In the genomic region with DNA sequence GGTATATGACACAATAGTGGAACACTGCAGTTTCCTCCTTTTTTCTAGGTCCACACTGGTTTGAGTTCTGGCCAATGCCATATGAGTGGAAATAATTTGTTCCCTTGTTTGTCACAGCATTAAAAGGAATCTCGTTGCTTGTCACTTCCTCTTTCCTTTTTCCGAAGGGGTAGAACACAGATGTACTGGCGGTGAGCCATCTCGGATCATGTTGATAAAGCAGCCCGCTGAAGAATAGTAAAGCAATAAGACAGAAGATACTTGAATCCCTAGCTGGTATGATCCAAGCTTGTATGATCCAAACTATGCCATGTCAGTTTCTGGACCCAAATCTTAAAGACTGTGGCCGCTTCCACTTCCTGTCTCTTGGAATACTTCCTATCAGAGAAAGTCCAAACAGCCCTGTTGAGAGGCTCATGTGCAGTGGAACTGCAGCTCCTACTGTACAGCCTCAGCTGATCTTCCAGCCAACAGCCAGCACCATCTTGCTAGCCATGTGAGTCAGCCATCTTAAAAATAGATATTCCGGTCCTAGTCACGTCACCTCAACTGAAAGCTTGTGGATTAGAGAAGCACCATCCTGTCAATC, we compare ENCODE assay signal across 3 cellular contexts.
A peak's percentile ranks its signal among the peaks of the same experiment; 100 is the strongest.
TF ChIP-seq lines count a peak whose summit lies in the region.

No MANE protein-coding gene starts in this region.

TF ChIP-seq in GM23338, 12 proteins besides CTCF, POLR2A, EP300 and RAD21 (continues in another document):
- TF ChIP-seq CREB1 (CRISPR knock-in tag; IDR thresholded peaks at IDR 0.05; ENCODE audit: low read depth) (no peak), ZNF114 (CRISPR knock-in tag; IDR thresholded peaks at IDR 0.05) (no peak), STAT1 (IDR thresholded peaks at IDR 0.05; ENCODE audit: unreplicated experiment) (no peak), NANOG (IDR thresholded peaks at IDR 0.05; ENCODE audit: borderline replicate concordance) (no peak)
- TF ChIP-seq, protein P1, sequence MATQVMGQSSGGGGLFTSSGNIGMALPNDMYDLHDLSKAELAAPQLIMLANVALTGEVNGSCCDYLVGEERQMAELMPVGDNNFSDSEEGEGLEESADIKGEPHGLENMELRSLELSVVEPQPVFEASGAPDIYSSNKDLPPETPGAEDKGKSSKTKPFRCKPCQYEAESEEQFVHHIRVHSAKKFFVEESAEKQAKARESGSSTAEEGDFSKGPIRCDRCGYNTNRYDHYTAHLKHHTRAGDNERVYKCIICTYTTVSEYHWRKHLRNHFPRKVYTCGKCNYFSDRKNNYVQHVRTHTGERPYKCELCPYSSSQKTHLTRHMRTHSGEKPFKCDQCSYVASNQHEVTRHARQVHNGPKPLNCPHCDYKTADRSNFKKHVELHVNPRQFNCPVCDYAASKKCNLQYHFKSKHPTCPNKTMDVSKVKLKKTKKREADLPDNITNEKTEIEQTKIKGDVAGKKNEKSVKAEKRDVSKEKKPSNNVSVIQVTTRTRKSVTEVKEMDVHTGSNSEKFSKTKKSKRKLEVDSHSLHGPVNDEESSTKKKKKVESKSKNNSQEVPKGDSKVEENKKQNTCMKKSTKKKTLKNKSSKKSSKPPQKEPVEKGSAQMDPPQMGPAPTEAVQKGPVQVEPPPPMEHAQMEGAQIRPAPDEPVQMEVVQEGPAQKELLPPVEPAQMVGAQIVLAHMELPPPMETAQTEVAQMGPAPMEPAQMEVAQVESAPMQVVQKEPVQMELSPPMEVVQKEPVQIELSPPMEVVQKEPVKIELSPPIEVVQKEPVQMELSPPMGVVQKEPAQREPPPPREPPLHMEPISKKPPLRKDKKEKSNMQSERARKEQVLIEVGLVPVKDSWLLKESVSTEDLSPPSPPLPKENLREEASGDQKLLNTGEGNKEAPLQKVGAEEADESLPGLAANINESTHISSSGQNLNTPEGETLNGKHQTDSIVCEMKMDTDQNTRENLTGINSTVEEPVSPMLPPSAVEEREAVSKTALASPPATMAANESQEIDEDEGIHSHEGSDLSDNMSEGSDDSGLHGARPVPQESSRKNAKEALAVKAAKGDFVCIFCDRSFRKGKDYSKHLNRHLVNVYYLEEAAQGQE (IDR thresholded peaks at IDR 0.05; ENCODE audit: unreplicated experiment), result no peak

TF ChIP-seq in SK-N-SH, 30 proteins besides CTCF, POLR2A, EP300 and RAD21:
- TF ChIP-seq MEF2A (IDR thresholded peaks at IDR 0.05; ENCODE audit: borderline replicate concordance, low read depth), result no peak
- no peak for TF ChIP-seq ELF1 (IDR thresholded peaks at IDR 0.05)
- TF ChIP-seq, protein P1 (IDR thresholded peaks at IDR 0.05; ENCODE audit: low read depth, low read length), result no peak
- peak; percentile 61; the same call in 1 of the 2 replicates for TF ChIP-seq YY1 (IDR thresholded peaks at IDR 0.05; ENCODE audit: low read depth)
- TF ChIP-seq, protein P2, sequence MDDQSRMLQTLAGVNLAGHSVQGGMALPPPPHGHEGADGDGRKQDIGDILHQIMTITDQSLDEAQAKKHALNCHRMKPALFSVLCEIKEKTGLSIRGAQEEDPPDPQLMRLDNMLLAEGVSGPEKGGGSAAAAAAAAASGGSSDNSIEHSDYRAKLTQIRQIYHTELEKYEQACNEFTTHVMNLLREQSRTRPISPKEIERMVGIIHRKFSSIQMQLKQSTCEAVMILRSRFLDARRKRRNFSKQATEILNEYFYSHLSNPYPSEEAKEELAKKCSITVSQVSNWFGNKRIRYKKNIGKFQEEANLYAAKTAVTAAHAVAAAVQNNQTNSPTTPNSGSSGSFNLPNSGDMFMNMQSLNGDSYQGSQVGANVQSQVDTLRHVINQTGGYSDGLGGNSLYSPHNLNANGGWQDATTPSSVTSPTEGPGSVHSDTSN (IDR thresholded peaks at IDR 0.05), result peak; percentile 57
- TF ChIP-seq, protein P3, sequence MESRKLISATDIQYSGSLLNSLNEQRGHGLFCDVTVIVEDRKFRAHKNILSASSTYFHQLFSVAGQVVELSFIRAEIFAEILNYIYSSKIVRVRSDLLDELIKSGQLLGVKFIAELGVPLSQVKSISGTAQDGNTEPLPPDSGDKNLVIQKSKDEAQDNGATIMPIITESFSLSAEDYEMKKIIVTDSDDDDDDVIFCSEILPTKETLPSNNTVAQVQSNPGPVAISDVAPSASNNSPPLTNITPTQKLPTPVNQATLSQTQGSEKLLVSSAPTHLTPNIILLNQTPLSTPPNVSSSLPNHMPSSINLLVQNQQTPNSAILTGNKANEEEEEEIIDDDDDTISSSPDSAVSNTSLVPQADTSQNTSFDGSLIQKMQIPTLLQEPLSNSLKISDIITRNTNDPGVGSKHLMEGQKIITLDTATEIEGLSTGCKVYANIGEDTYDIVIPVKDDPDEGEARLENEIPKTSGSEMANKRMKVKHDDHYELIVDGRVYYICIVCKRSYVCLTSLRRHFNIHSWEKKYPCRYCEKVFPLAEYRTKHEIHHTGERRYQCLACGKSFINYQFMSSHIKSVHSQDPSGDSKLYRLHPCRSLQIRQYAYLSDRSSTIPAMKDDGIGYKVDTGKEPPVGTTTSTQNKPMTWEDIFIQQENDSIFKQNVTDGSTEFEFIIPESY (IDR thresholded peaks at IDR 0.05; ENCODE audit: borderline replicate concordance, low read depth), result no peak
- TF ChIP-seq POLR2AphosphoS5 (IDR thresholded peaks at IDR 0.05; ENCODE audit: low read depth, low read length), result peak; percentile 36; the same call in 1 of the 2 replicates
- TF ChIP-seq, protein P4, sequence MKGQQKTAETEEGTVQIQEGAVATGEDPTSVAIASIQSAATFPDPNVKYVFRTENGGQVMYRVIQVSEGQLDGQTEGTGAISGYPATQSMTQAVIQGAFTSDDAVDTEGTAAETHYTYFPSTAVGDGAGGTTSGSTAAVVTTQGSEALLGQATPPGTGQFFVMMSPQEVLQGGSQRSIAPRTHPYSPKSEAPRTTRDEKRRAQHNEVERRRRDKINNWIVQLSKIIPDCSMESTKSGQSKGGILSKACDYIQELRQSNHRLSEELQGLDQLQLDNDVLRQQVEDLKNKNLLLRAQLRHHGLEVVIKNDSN (IDR thresholded peaks at IDR 0.05; ENCODE audit: borderline replicate concordance, low read depth), result no peak
- peak; percentile 54; the same call in 1 of the 2 replicates for TF ChIP-seq GATA2 (CRISPR knock-in tag; IDR thresholded peaks at IDR 0.05)
- TF ChIP-seq NRF1 (IDR thresholded peaks at IDR 0.05; ENCODE audit: low read depth, low read length), result no peak
- TF ChIP-seq SMC3 (IDR thresholded peaks at IDR 0.05; ENCODE audit: low read depth, low read length), result no peak
- TF ChIP-seq JUND (IDR thresholded peaks at IDR 0.05), result no peak
- no peak for TF ChIP-seq RFX5 (IDR thresholded peaks at IDR 0.05; ENCODE audit: low read length)
- TF ChIP-seq FOXM1 (IDR thresholded peaks at IDR 0.05; ENCODE audit: low read depth), result no peak
- TF ChIP-seq NFIC (IDR thresholded peaks at IDR 0.05; ENCODE audit: borderline replicate concordance), result peak; percentile 73
- TF ChIP-seq TCF12 (IDR thresholded peaks at IDR 0.05), result peak; percentile 85

TF ChIP-seq in endothelial cell of umbilical vein, 7 proteins besides CTCF, POLR2A, EP300 and RAD21:
- TF ChIP-seq JUN (IDR thresholded peaks at IDR 0.05; ENCODE audit: borderline replicate concordance, insufficient read depth, insufficient read length, low read depth) (no peak), EZH2 (IDR thresholded peaks at IDR 0.05; ENCODE audit: borderline replicate concordance, low read depth, low read length, severe bottlenecking) (no peak), FOS (IDR thresholded peaks at IDR 0.05; ENCODE audit: borderline replicate concordance, insufficient read depth, low read length) (no peak), MYC (IDR thresholded peaks at IDR 0.05; ENCODE audit: low read depth, low read length) (no peak), GATA2 (IDR thresholded peaks at IDR 0.05; ENCODE audit: insufficient read depth, insufficient read length, low read depth, low read length) (no peak), POLR2AphosphoS5 (IDR thresholded peaks at IDR 0.05; ENCODE audit: insufficient read depth, low read depth, low read length) (no peak)
- TF ChIP-seq, protein P5, sequence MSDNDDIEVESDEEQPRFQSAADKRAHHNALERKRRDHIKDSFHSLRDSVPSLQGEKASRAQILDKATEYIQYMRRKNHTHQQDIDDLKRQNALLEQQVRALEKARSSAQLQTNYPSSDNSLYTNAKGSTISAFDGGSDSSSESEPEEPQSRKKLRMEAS (IDR thresholded peaks at IDR 0.05; ENCODE audit: insufficient read depth, insufficient read length), result no peak
